2 cellular contexts compared by ENCODE assay signal in the genomic region with DNA sequence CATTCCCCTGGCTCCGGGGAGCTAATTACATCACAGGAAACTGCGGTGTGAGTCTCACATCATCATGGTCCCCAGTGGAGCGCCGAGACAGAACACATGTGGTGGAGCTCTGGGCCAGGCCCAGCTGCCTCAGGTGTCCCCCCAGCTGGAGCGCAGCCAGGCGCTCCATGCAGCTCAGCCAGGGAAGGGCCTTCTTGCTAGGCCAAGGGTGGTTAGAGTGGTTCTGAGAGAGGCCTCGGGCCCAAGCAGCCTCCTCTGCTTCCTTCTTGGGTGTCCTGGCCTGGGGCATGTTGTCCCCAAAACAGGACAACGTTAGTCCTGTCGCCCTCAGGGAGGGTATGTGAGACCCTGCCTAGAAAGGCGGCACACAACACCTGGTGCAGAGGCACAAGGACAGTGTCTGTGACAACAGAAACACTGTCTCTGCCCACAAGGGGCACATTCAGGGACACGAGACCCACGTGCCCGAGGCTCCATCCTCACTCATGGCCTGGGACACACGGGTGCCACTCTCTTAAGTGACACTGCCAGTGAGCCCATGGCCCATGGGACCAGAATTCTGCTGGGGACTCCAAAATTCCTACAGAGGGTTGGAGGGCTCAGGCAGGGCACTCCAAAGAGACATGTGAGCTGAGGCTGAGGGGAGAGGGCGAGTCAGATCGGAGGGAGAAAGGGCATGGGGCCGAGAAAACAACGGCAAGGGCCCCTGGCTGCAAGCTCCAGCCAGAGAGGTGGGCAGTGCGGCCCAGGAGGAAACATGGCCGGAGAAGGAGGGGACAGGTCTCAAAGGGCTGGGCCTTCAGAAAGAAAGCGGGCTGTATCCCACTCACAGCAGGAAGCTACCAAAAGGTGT.
A peak's percentile ranks its signal among the peaks of the same experiment; 100 is the strongest.
TF ChIP-seq lines count a peak whose summit lies in the region.

No MANE protein-coding gene starts in this region.

TF ChIP-seq in SK-N-SH, 30 proteins besides CTCF, POLR2A, EP300 and RAD21:
- TF ChIP-seq GATA2 (CRISPR knock-in tag; IDR thresholded peaks at IDR 0.05) (no peak), FOXJ3 (CRISPR knock-in tag; IDR thresholded peaks at IDR 0.05) (0 out of 2 replicates have a peak, but pooled peaks have one; percentile 11)

TF ChIP-seq in SK-N-SH treated with all-trans-retinoic acid at 6 μM for 48 hours, 23 proteins besides CTCF, POLR2A, EP300 and RAD21:
- no peak for TF ChIP-seq ZNF565 (CRISPR knock-in tag; conservative IDR thresholded peaks at IDR 0.05; ENCODE audit: low read depth)
- TF ChIP-seq ZFP3 (CRISPR knock-in tag; IDR thresholded peaks at IDR 0.05) = no peak
- no peak for TF ChIP-seq TOX (CRISPR knock-in tag; IDR thresholded peaks at IDR 0.05; ENCODE audit: borderline replicate concordance)
- TF ChIP-seq SNAI2 (CRISPR knock-in tag; IDR thresholded peaks at IDR 0.05) = no peak
- TF ChIP-seq, protein P1, sequence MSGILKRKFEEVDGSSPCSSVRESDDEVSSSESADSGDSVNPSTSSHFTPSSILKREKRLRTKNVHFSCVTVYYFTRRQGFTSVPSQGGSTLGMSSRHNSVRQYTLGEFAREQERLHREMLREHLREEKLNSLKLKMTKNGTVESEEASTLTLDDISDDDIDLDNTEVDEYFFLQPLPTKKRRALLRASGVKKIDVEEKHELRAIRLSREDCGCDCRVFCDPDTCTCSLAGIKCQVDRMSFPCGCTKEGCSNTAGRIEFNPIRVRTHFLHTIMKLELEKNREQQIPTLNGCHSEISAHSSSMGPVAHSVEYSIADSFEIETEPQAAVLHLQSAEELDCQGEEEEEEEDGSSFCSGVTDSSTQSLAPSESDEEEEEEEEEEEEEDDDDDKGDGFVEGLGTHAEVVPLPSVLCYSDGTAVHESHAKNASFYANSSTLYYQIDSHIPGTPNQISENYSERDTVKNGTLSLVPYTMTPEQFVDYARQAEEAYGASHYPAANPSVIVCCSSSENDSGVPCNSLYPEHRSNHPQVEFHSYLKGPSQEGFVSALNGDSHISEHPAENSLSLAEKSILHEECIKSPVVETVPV (CRISPR knock-in tag; IDR thresholded peaks at IDR 0.05) = no peak
- TF ChIP-seq, protein P2, sequence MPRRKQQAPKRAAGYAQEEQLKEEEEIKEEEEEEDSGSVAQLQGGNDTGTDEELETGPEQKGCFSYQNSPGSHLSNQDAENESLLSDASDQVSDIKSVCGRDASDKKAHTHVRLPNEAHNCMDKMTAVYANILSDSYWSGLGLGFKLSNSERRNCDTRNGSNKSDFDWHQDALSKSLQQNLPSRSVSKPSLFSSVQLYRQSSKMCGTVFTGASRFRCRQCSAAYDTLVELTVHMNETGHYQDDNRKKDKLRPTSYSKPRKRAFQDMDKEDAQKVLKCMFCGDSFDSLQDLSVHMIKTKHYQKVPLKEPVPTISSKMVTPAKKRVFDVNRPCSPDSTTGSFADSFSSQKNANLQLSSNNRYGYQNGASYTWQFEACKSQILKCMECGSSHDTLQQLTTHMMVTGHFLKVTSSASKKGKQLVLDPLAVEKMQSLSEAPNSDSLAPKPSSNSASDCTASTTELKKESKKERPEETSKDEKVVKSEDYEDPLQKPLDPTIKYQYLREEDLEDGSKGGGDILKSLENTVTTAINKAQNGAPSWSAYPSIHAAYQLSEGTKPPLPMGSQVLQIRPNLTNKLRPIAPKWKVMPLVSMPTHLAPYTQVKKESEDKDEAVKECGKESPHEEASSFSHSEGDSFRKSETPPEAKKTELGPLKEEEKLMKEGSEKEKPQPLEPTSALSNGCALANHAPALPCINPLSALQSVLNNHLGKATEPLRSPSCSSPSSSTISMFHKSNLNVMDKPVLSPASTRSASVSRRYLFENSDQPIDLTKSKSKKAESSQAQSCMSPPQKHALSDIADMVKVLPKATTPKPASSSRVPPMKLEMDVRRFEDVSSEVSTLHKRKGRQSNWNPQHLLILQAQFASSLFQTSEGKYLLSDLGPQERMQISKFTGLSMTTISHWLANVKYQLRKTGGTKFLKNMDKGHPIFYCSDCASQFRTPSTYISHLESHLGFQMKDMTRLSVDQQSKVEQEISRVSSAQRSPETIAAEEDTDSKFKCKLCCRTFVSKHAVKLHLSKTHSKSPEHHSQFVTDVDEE (CRISPR knock-in tag; IDR thresholded peaks at IDR 0.05) = no peak
- TF ChIP-seq BACH2 (CRISPR knock-in tag; IDR thresholded peaks at IDR 0.05; ENCODE audit: borderline replicate concordance) = no peak
- no peak for TF ChIP-seq POU6F1 (CRISPR knock-in tag; IDR thresholded peaks at IDR 0.05; ENCODE audit: borderline replicate concordance, low read depth)
- no peak for TF ChIP-seq ZC3H10 (CRISPR knock-in tag; IDR thresholded peaks at IDR 0.05)
- TF ChIP-seq GLIS3 (CRISPR knock-in tag; IDR thresholded peaks at IDR 0.05) = no peak
- no peak for TF ChIP-seq OSR1 (CRISPR knock-in tag; IDR thresholded peaks at IDR 0.05)
- no peak for TF ChIP-seq PPARA (CRISPR knock-in tag; IDR thresholded peaks at IDR 0.05; ENCODE audit: borderline replicate concordance)
- TF ChIP-seq TCF4 (CRISPR knock-in tag; IDR thresholded peaks at IDR 0.05; ENCODE audit: borderline replicate concordance) = no peak
- TF ChIP-seq ZNF8 (CRISPR knock-in tag; IDR thresholded peaks at IDR 0.05) = no peak
